ENCODE assay signal across 8 cellular contexts in the genomic region with DNA sequence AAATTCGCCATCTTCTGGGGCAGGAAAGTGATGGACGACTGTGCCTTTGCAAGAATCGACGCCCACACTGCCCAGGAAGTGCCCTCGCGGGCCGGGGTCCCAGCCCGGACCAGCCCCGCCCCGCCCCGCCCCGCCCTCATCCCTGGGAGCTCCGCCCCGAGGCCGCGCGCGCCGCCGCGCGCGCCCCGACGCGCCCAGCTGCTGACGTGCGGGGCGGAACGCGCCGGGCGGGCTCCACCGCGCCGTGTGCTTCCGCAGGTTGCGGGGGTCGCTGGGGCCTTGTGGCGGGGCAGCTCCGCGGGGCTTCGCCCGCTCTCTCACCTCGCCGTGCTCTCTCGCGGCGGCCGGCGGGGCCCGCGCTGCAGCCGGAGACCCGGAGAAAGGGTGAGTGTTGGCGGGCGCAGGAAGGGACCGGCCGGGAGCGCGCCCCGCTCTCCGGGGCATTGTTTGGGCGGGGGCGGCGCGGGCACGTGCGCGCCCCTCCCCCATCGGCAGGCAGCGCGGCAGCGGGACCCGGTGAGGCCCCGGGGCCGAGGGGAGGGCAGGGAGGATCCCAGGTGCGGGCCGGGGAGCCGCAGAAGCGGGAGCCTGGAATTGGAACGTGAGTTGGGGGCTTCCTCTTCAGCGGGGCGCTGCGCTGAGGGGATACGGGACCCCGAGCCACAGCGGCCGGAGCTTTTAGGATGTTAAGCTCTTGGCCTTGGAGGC. TPM values are rescaled to one million over a fixed set of nuclear protein-coding genes. Genes with fewer than 3 reads are reported as not detected.
DNase-seq lines count a peak whose midpoint lies in the region; ATAC-seq and TF ChIP-seq lines count a peak whose summit lies in the region.

A gene (plus strand): TSS at position 188 of the 708 bp plus-strand sequence. CDS start 17,366 bp downstream, outside the sequence.

- peak; percentile 73 for DNase-seq in GDM1 (lab: John Stamatoyannopoulos, UW)
- peak; percentile 72 for DNase-seq in GOT3 (lab: John Stamatoyannopoulos, UW)
- peak; percentile 70 for DNase-seq in LoVo (ENCODE audit: low spot score)
- peak; percentile 23 for DNase-seq in SKM-1 (lab: John Stamatoyannopoulos, UW; ENCODE audit: unreplicated experiment)
- peak; percentile 70 to 84 for DNase-seq in activated naive CD4-positive, alpha-beta T cell treated with anti-CD3 and anti-CD28 coated beads, Interleukin-2, amount 50 U/mL, for 72 hours (ENCODE audit: low spot score in 2 of 2)
- DNase-seq in head of caudate nucleus = peak in 40 of 42 donors; percentile 18 to 85 (median 73)
- DNase-seq in ovary = peak; percentile 58 to 81 (median 71)
- no peak for DNase-seq in thoracic aorta (ENCODE audit: low spot score)

- no peak for TF ChIP-seq CTCF in ovary (IDR thresholded peaks at IDR 0.05)
- TF ChIP-seq CTCF in thoracic aorta (IDR thresholded peaks at IDR 0.05) = no peak

- no peak for TF ChIP-seq EP300 in ovary (IDR thresholded peaks at IDR 0.05)

- peak; percentile 86 to 94 for ATAC-seq in activated naive CD4-positive, alpha-beta T cell treated with anti-CD3 and anti-CD28 coated beads, Interleukin-2, amount 50 U/mL, for 72 hours
- ATAC-seq in thoracic aorta (ENCODE audit: insufficient number of reproducible peaks, low FRiP score, low read depth) = peak; percentile 75

- H3K4me1 ChIP-seq in ovary (ENCODE audit: insufficient read depth) (peaks cover 9% of the 10 kb centered on the region), thoracic aorta (ENCODE audit: control insufficient read depth in 1 of 2, low read depth in 2 of 2) (peaks cover 15 to 23% of the 10 kb centered on the region in 2 donors)

- H3K4me3 ChIP-seq in ovary (peak within 1 kb of the TSS; percentile 81), thoracic aorta (peak within 1 kb of the TSS; percentile 84)

- no peaks in the 10 kb centered on the region for H3K27me3 ChIP-seq in ovary
- no peaks in the 10 kb centered on the region for H3K27me3 ChIP-seq in thoracic aorta (replicated peaks; ENCODE audit: insufficient read depth)

- intact Hi-C loops in head of caudate nucleus (cut with DNase I) (loop anchor here (2.0 kb wide), 1 partner anchor 61 kb away; no protein-coding TSS in a partner anchor), ovary (cut with DNase I) (no loop called here)

- H3K9me3 ChIP-seq in ovary (no peaks in the 10 kb centered on the region), thoracic aorta (no peaks in the 10 kb centered on the region)

- H3K9me3 Mint-ChIP-seq in activated naive CD4-positive, alpha-beta T cell treated with anti-CD3 and anti-CD28 coated beads, Interleukin-2, amount 50 U/mL, for 72 hours = no peaks in the 10 kb centered on the region

- H3K36me3 ChIP-seq in ovary (no peaks in the 10 kb centered on the region), thoracic aorta (no peaks in the 10 kb centered on the region)

- 0 to 1% (median 0%) methylated on average over 60 to 89 of the region's 89 CpGs for WGBS in ovary, 3 donors

- peak within 1 kb of the TSS; percentile 86 to 92 for H3K27ac Mint-ChIP-seq in activated naive CD4-positive, alpha-beta T cell treated with anti-CD3 and anti-CD28 coated beads, Interleukin-2, amount 50 U/mL, for 72 hours

- peaks cover 20 to 30% of the 10 kb centered on the region in 2 donors for H3K36me3 Mint-ChIP-seq in activated naive CD4-positive, alpha-beta T cell treated with anti-CD3 and anti-CD28 coated beads, Interleukin-2, amount 50 U/mL, for 72 hours

- H3K27ac ChIP-seq in ovary = peak within 1 kb of the TSS; percentile 94 to 97
- H3K27ac ChIP-seq in thoracic aorta = peak within 1 kb of the TSS; percentile 73 to 87

- TF ChIP-seq POLR2A in ovary (IDR thresholded peaks at IDR 0.05) = peak; percentile 56

RNA-seq across cellular contexts. Expression of the gene that starts here (rescaled TPM):
- total RNA-seq in activated naive CD4-positive, alpha-beta T cell treated with anti-CD3 and anti-CD28 coated beads, Interleukin-2, amount 50 U/mL, for 72 hours = 10 to 100 TPM; 43.3 to 82.2 TPM
- total RNA-seq in ovary (10 to 100 TPM; 17.8 to 35.5 (median 27.2) TPM), thoracic aorta (10 to 100 TPM; 25.3 to 34.2 TPM)
- polyA plus RNA-seq in ovary = 10 to 100 TPM; 11.3 to 21.9 TPM
